ENCODE assay signal across 8 cellular contexts in the genomic region with DNA sequence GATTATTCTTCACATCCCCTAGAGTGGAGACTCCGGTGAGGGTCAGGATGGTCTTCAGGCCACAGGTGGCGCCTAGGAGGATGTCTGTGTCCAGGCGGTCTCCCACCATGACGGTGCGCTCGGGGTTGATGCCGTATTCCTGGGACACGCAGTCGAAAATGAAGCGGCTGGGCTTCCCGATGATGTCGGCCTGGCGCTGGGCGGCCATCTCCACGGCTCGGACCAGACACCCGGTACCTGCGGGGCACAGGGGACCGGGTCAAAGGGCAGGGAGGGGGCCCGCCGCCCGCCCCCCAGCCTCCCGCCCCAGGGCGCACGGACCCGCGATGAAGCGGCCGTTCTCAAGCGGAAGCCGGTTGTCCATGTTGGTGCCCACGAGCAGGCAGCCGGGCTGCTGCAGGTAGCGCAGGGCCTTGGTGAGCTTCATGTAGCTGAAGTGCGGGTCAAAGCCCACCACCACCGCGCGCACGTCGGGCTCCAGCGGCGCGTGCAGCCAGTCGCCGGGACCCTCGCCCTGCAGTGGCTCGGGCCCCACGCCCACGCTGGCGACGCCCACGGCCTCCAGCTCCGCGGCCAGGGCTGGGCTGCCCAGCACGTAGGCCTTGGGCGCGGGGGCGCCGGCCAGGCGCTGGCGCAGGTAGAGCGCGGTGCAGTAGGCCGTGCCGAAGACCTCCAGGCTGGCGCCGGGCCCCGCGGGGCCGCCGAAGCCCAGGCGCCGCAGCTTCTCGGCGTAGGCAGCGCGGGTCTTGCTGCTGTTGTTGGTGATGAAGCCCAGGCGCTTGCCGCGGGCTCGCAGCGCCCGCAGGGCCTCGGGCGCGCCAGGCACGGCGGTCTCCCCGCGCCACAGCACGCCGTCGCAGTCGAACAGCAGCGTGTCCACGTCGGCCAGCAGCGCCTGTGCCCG. TPM values are rescaled to one million over a fixed set of nuclear protein-coding genes. Genes with fewer than 3 reads are reported as not detected.
A peak's percentile ranks its signal among the peaks of the same experiment; 100 is the strongest.
DNase-seq lines count a peak whose midpoint lies in the region; ATAC-seq, FAIRE-seq and TF ChIP-seq lines count a peak whose summit lies in the region.

No MANE protein-coding gene starts in this region.

- peak in 1 of 2 donors; percentile 18 for DNase-seq in cardiac muscle cell (ENCODE audit: low read depth in 1 of 2, low spot score in 1 of 2)
- DNase-seq in left cardiac atrium = no peak
- DNase-seq in astrocyte (ENCODE audit: low read depth) = no peak
- no peak for DNase-seq in lung (ENCODE audit: low spot score)
- DNase-seq in vagina (ENCODE audit: extremely low spot score in 2 of 2) = no peak
- no peak for DNase-seq in omental fat pad (ENCODE audit: low spot score)
- no peak for DNase-seq in middle frontal gyrus (ENCODE audit: extremely low spot score, low spot score)

- H3K9ac ChIP-seq in astrocyte (ENCODE audit: low read length) = peak overlapping the region; percentile 84

- no peaks in the 10 kb centered on the region for H3K27me3 Mint-ChIP-seq in astrocyte (ENCODE audit: low read depth, unreplicated experiment)

- H3K9me3 ChIP-seq in cardiac muscle cell (ENCODE audit: low read depth) (no peaks in the 10 kb centered on the region), astrocyte (ENCODE audit: insufficient read depth, low read depth, low read length) (no peaks in the 10 kb centered on the region), lung (ENCODE audit: control insufficient read depth in 2 of 2, insufficient read depth in 1 of 2, low read length in 1 of 2) (no peaks in the 10 kb centered on the region), vagina (no peaks in the 10 kb centered on the region)

- H3K36me3 ChIP-seq in cardiac muscle cell (peaks cover 5% of the 10 kb centered on the region), astrocyte (ENCODE audit: insufficient read depth, low read length) (no peaks in the 10 kb centered on the region), lung (ENCODE audit: control insufficient read depth in 2 of 2, insufficient read depth in 2 of 2, low read length in 2 of 2) (peaks cover 0 to 11% of the 10 kb centered on the region in 2 donors), vagina (peaks cover 0 to 10% of the 10 kb centered on the region in 2 donors)

- H4K20me1 ChIP-seq in astrocyte (ENCODE audit: insufficient read depth, low read length) = peaks cover 30% of the 10 kb centered on the region

- no peak overlapping the region for H3K27ac Mint-ChIP-seq in astrocyte (ENCODE audit: unreplicated experiment)

- peaks cover 29% of the 10 kb centered on the region for H3K79me2 ChIP-seq in astrocyte (ENCODE audit: insufficient read depth, low read length)

- H3K4me1 ChIP-seq in cardiac muscle cell (ENCODE audit: low read depth) (peaks cover 22% of the 10 kb centered on the region), astrocyte (ENCODE audit: insufficient read depth, low read length) (peaks cover 19% of the 10 kb centered on the region), lung (ENCODE audit: control insufficient read depth in 2 of 2, insufficient read depth in 2 of 2, low read length in 2 of 2) (peaks cover 4 to 20% of the 10 kb centered on the region in 2 donors), vagina (peaks cover 31% of the 10 kb centered on the region)

- H3K27me3 ChIP-seq in cardiac muscle cell (no peaks in the 10 kb centered on the region), astrocyte (ENCODE audit: insufficient read depth, low read length) (no peaks in the 10 kb centered on the region), lung (ENCODE audit: control insufficient read depth, insufficient read depth) (no peaks in the 10 kb centered on the region), vagina (no peaks in the 10 kb centered on the region)

- H3K27ac ChIP-seq in cardiac muscle cell = peak overlapping the region; percentile 93
- peak overlapping the region; percentile 66 for H3K27ac ChIP-seq in astrocyte (ENCODE audit: low read depth, low read length)
- peak overlapping the region; percentile 95 for H3K27ac ChIP-seq in lung (ENCODE audit: low read depth in 1 of 2, low read length in 1 of 2)
- H3K27ac ChIP-seq in vagina = peak overlapping the region; percentile 21

- no peaks in the 10 kb centered on the region for H3K9me3 Mint-ChIP-seq in astrocyte (ENCODE audit: unreplicated experiment)

- peak overlapping the region; percentile 94 for H3K4me3 ChIP-seq in cardiac muscle cell
- peak overlapping the region; percentile 72 for H3K4me3 ChIP-seq in astrocyte (ENCODE audit: insufficient read depth, low read depth, low read length)
- H3K4me3 ChIP-seq in lung = peak overlapping the region; percentile 81
- peak overlapping the region; percentile 61 for H3K4me3 ChIP-seq in vagina

- peaks cover 12% of the 10 kb centered on the region for H3K4me1 Mint-ChIP-seq in astrocyte (ENCODE audit: low read depth, unreplicated experiment)

- peak overlapping the region; percentile 87 for H3K4me3 Mint-ChIP-seq in astrocyte (ENCODE audit: unreplicated experiment)

- TF ChIP-seq POLR2A in vagina (IDR thresholded peaks at IDR 0.05) = no peak

- no peaks in the 10 kb centered on the region for H3K36me3 Mint-ChIP-seq in astrocyte (ENCODE audit: low read depth, unreplicated experiment)

- peak overlapping the region; percentile 73 for H2AFZ ChIP-seq in astrocyte (ENCODE audit: low read depth, low read length)

- no peak for FAIRE-seq in astrocyte (lab: Jason Lieb, UNC)

- WGBS in lung, 2 donors = 1% methylated on average over 81 to 99 of the region's 99 CpGs

- intact Hi-C loops in left cardiac atrium (cut with DNase I) (loop anchor here in 1 of 2 donors (5.0 kb wide), 1 partner anchor 57 kb away; the partner anchor contains the start of gene TRAF7), vagina (cut with DNase I) (no loop called here)

- peak overlapping the region; percentile 85 for H3K4me2 ChIP-seq in astrocyte (ENCODE audit: low read length)

- no peak for ATAC-seq in left cardiac atrium
- peak; percentile 7 for ATAC-seq in HG03521 (IDR thresholded peaks at IDR 0.05; ENCODE audit: unreplicated experiment)
- no peak for ATAC-seq in lung (ENCODE audit: insufficient read depth, low FRiP score)
- ATAC-seq in omental fat pad (ENCODE audit: low FRiP score) = no peak

- TF ChIP-seq CTCF in cardiac muscle cell (IDR thresholded peaks at IDR 0.05; ENCODE audit: low read depth, low read length) (no peak), astrocyte (IDR thresholded peaks at IDR 0.05; ENCODE audit: insufficient read depth, low read depth, low read length) (no peak), lung (IDR thresholded peaks at IDR 0.05; ENCODE audit: control extremely low read depth, extremely low read depth) (no peak), vagina (IDR thresholded peaks at IDR 0.05) (no peak), omental fat pad (IDR thresholded peaks at IDR 0.05) (no peak)

RNA-seq across cellular contexts. Expression of gene PGP, which starts 0.6 kb away (rescaled TPM):
- total RNA-seq in cardiac muscle cell (43.2 and 61.8 TPM in 2 replicates), left cardiac atrium (10 to 100 TPM; 21.1 to 24.6 TPM), astrocyte (19.4 and 21.1 TPM in 2 replicates), lung (10 to 100 TPM in 1 of 2 donors, 1 to 10 TPM in 1; 3.8 to 20.9 TPM), vagina (15.5 TPM), omental fat pad (10 to 100 TPM in 1 of 4 donors, 1 to 10 TPM in 3; 8.1 to 10.4 (median 9.6) TPM)
- polyA plus RNA-seq in cardiac muscle cell (41.9 and 57.9 TPM in 2 replicates), lung (10 to 100 TPM; 12.5 to 14.9 TPM)

RNA-seq across cellular contexts. Expression of gene BRICD5, which starts 3.4 kb away (rescaled TPM):
- 24.4 and 24.6 TPM in 2 replicates for total RNA-seq in cardiac muscle cell
- polyA plus RNA-seq in cardiac muscle cell = 16.0 and 21.8 TPM in 2 replicates
- total RNA-seq in left cardiac atrium = 1 to 10 TPM; 5.7 to 5.9 TPM
- 6.4 and 7.0 TPM in 2 replicates for total RNA-seq in astrocyte
- 1 to 10 TPM; 2.1 to 9.2 TPM for total RNA-seq in lung
- 10 to 100 TPM in 1 of 2 donors, 1 to 10 TPM in 1; 9.4 to 13.5 TPM for polyA plus RNA-seq in lung
- 9.6 TPM for total RNA-seq in vagina
- total RNA-seq in omental fat pad = 10 to 100 TPM in 1 of 4 donors, 1 to 10 TPM in 3; 1.5 to 10.1 (median 4.3) TPM

RNA-seq across cellular contexts. Expression of gene MLST8, which starts 8.8 kb away (rescaled TPM):
- 81.4 and 100.0 TPM in 2 replicates for total RNA-seq in cardiac muscle cell
- polyA plus RNA-seq in cardiac muscle cell = 117 and 122 TPM in 2 replicates
- total RNA-seq in left cardiac atrium = 10 to 100 TPM; 24.9 to 26.9 TPM
- total RNA-seq in astrocyte = 32.6 and 34.7 TPM in 2 replicates
- total RNA-seq in lung = 10 to 100 TPM; 17.2 to 42.6 TPM
- polyA plus RNA-seq in lung = 10 to 100 TPM; 39.7 to 48.9 TPM
- total RNA-seq in vagina = 51.6 TPM
- 10 to 100 TPM; 29.8 to 44.6 (median 34.6) TPM for total RNA-seq in omental fat pad

RNA-seq across cellular contexts. Expression of gene E4F1, which starts 9.3 kb away (rescaled TPM):
- total RNA-seq in cardiac muscle cell (48.1 and 55.4 TPM in 2 replicates), left cardiac atrium (10 to 100 TPM; 11.9 to 15.0 TPM), astrocyte (22.5 and 22.8 TPM in 2 replicates), lung (10 to 100 TPM; 21.0 to 30.2 TPM), vagina (70.0 TPM), omental fat pad (10 to 100 TPM; 18.3 to 39.6 (median 25.7) TPM)
- polyA plus RNA-seq in cardiac muscle cell (27.7 and 28.3 TPM in 2 replicates), lung (10 to 100 TPM; 22.9 to 26.7 TPM)

RNA-seq across cellular contexts. Expression of gene CASKIN1, which starts 17.7 kb away (rescaled TPM):
- total RNA-seq in cardiac muscle cell (15.5 TPM in 2 replicates), left cardiac atrium (1 to 10 TPM; 5.9 to 6.1 TPM), astrocyte (0.66 and 1.3 TPM in 2 replicates), lung (under 1 TPM; 0.09 TPM), vagina (0.25 TPM), omental fat pad (under 1 TPM; 0.12 to 0.19 (median 0.14) TPM)
- polyA plus RNA-seq in cardiac muscle cell (14.3 and 15.4 TPM in 2 replicates), lung (under 1 TPM; 0.15 to 0.35 TPM)

Comparison
In these comparisons a context has a peak if more than half of its experiments do, and no peak if none do; other contexts are left out.
1. H3K27ac ChIP-seq: peak in every context shown above with its lines; median percentile 95 in lung; 93 in cardiac muscle cell; 66 in astrocyte; 21 in vagina.